15 cellular contexts compared by ENCODE assay signal in genomic region chr1:160251006-160251405, GRCh38. TPM values are rescaled to one million over a fixed set of nuclear protein-coding genes. Genes with fewer than 3 reads are reported as not detected.
DNase-seq lines count a peak whose midpoint lies in the region; ATAC-seq, FAIRE-seq and TF ChIP-seq lines count a peak whose summit lies in the region.
"Had no signal": no experiment of that assay in that cellular context is flagged by ENCODE, and none has a peak within 500 bp of the region (broad histone marks: within the 10 kb centered on the region; RNA-seq: fewer than 3 reads in every experiment).

No MANE protein-coding gene starts in this region.

- peaks cover 12% of the 10 kb centered on the region for H3K36me3 Mint-ChIP-seq in brain

- in situ Hi-C loops in G401 (cut with HindIII; ENCODE audit: low sequenced_read_pairs) = no loop called here
- in situ Hi-C loops in HepG2 (cut with HindIII; ENCODE audit: extremely low pct_ligation_motif_present, low pct_unique_long_range_greater_than_20kb) = loop anchor here (5.0 kb wide), 1 partner anchor 59 kb away; the partner anchor contains the start of gene CASQ1
- in situ Hi-C loops in gastrocnemius medialis (cut with MboI; ENCODE audit: low sequenced_read_pairs in 4 of 4) = loop anchor here in 3 of 4 donors (5.0 to 10.0 kb wide), 4 partner anchors 59 to 156 kb away; partner anchors contain the start of genes CASQ1 (in 2 of the 3) and IGSF8 (in 1 of the 3)

- H3K27me3 ChIP-seq in HepG2 (ENCODE audit: control insufficient read depth in 1 of 2, insufficient read depth in 2 of 2, low read length in 2 of 2) = no peaks in the 10 kb centered on the region
- H3K27me3 ChIP-seq in gastrocnemius medialis = no peaks in the 10 kb centered on the region
- H3K27me3 ChIP-seq in suprapubic skin = no peaks in the 10 kb centered on the region
- no peaks in the 10 kb centered on the region for H3K27me3 ChIP-seq in PC-3 (ENCODE audit: low read length)

- peaks cover 41% of the 10 kb centered on the region for H3K4me1 Mint-ChIP-seq in brain

- H3K4me1 ChIP-seq in HepG2 (ENCODE audit: insufficient read depth, low read length) = peaks cover 17% of the 10 kb centered on the region
- peaks cover 56 to 57% of the 10 kb centered on the region in 2 donors for H3K4me1 ChIP-seq in gastrocnemius medialis
- peaks cover 11% of the 10 kb centered on the region for H3K4me1 ChIP-seq in suprapubic skin
- no peaks in the 10 kb centered on the region for H3K4me1 ChIP-seq in PC-3 (ENCODE audit: insufficient read depth, low read length)

- peaks cover 14% of the 10 kb centered on the region; the same call in 1 of the 2 replicates for H4K20me1 ChIP-seq in HepG2 (ENCODE audit: insufficient read depth, low read length)
- peaks cover 12% of the 10 kb centered on the region; the same call in 1 of the 2 replicates for H4K20me1 ChIP-seq in PC-3 (ENCODE audit: low read length)

- BruUV-seq in HepG2 (replicated peaks; lab: Mats Ljungman, UMichigan) (no TSS peak), PC-3 (replicated peaks; lab: Mats Ljungman, UMichigan) (no TSS peak)

- TF ChIP-seq POLR2A in HepG2 (IDR thresholded peaks at IDR 0.05; ENCODE audit: insufficient read depth in 1 of 2, low read depth in 2 of 2, low read length in 2 of 2) = no peak
- TF ChIP-seq POLR2A in gastrocnemius medialis (IDR thresholded peaks at IDR 0.05) = no peak
- TF ChIP-seq POLR2A in suprapubic skin (IDR thresholded peaks at IDR 0.05) = no peak

- TF ChIP-seq EP300 in HepG2 (IDR thresholded peaks at IDR 0.05; ENCODE audit: low read depth in 2 of 2, low read length in 2 of 2) (no peak), HepG2 (CRISPR knock-in tag; IDR thresholded peaks at IDR 0.05; ENCODE audit: borderline replicate concordance) (no peak), suprapubic skin (IDR thresholded peaks at IDR 0.05) (no peak)

- intact Hi-C loops in HepG2 (cut with micrococcal nuclease; ENCODE audit: unreplicated experiment) (loop anchor here (5.0 kb wide), 1 partner anchor 34 kb away; no protein-coding TSS in a partner anchor), gastrocnemius medialis (cut with DNase I; ENCODE audit: low total_unique reads) (no loop called here), PC-3 (cut with micrococcal nuclease) (no loop called here)

- TF ChIP-seq CTCF in brain (conservative IDR thresholded peaks at IDR 0.05) (no peak), HepG2 (CRISPR knock-in tag; IDR thresholded peaks at IDR 0.05) (no peak), gastrocnemius medialis (IDR thresholded peaks at IDR 0.05 in 4 of 5, conservative IDR thresholded peaks at IDR 0.05 in 1 of 5) (no peak), suprapubic skin (IDR thresholded peaks at IDR 0.05) (no peak), PC-3 (conservative IDR thresholded peaks at IDR 0.05; ENCODE audit: low read depth, low read length) (no peak)

- ATAC-seq in HepG2 (peak; percentile 63), gastrocnemius medialis (peak in 1 of 2 donors; percentile 35), HG03378 (IDR thresholded peaks at IDR 0.05; ENCODE audit: unreplicated experiment) (no peak), PC-3 (no peak)

- H3K4me2 ChIP-seq in HepG2 (ENCODE audit: low read depth, low read length) (0 out of 2 replicates have a peak overlapping the region, but pooled peaks have one; percentile 9), PC-3 (ENCODE audit: low read length) (no peak overlapping the region)

- CTCF ChIA-PET in HepG2 (lab: Yijun Ruan, JAX; ENCODE audit: low intra/inter-chr PET ratio, low total read pairs) = interaction anchor here (1.5 to 1.8 kb wide), 2 partner anchors 58 to 150 kb away, joined by 12 to 13 read pairs; no protein-coding TSS in a partner anchor
- CTCF ChIA-PET in PC-3 (lab: Charles Lee) = no interaction called here

- H3K27ac ChIP-seq in HepG2 (ENCODE audit: extremely low read length, insufficient read depth, low read length) (peak overlapping the region; percentile 14), gastrocnemius medialis (peak overlapping the region; percentile 61 to 86 (median 81)), suprapubic skin (no peak overlapping the region), PC-3 (ENCODE audit: low read length) (no peak overlapping the region)

- no peak for FAIRE-seq in HepG2 (lab: Jason Lieb, UNC)

- H3K79me2 ChIP-seq in HepG2 (ENCODE audit: insufficient read depth, low read length) (peaks cover 26% of the 10 kb centered on the region), PC-3 (ENCODE audit: low read length) (peaks cover 87% of the 10 kb centered on the region)

- no peak for TF ChIP-seq RAD21 in HepG2 (CRISPR knock-in tag; IDR thresholded peaks at IDR 0.05)

- POLR2A ChIA-PET in HepG2 (lab: Yijun Ruan, JAX) = interaction anchor here (1.6 to 3.4 kb wide), 2 partner anchors 11 to 152 kb away, joined by 6 to 42 read pairs; partner anchors contain the start of genes DCAF8 and IGSF8
- POLR2A ChIA-PET in PC-3 (lab: Charles Lee; ENCODE audit: unreplicated experiment) = no interaction called here

- DNase-seq in G401 (ENCODE audit: low spot score) (peak; percentile 64), HepG2 (ENCODE audit: low spot score) (no peak), gastrocnemius medialis (no peak), GF-D8 (lab: John Stamatoyannopoulos, UW) (no peak), suprapubic skin (ENCODE audit: low spot score in 2 of 2) (no peak), PC-3 (no peak)
- DNase-seq: activated CD4-positive, alpha-beta memory T cell treated with anti-CD3 and anti-CD28 coated beads for 36 hours; DMS53; effector memory CD4-positive, alpha-beta T cell; HCEC 1CT; NCI-H1105 treated with DMSO at 0.1 percent for 48 hours had no signal

- H3K27ac Mint-ChIP-seq in brain = peak overlapping the region in 4 of 5 experiments; percentile 44 to 93 (median 82)
- H3K27ac Mint-ChIP-seq: activated T-helper 2 cell treated with anti-CD3 and anti-CD28 coated beads, Interferon-gamma antibody, Interleukin-2, Interleukin-4, amounts not matched to agents 10 μg/mL and 5 μg/mL and 100 μg/mL, durations not matched to agents 14 hours and 24 hours and 36 hours; stimulated activated naive CD8-positive, alpha-beta T cell treated with anti-CD3 and anti-CD28 coated beads, Interleukin-15, Interleukin-2, amounts not matched to agents 100 ng/mL and 50 ng/mL, for 24 hours had no signal

- H2AFZ ChIP-seq in HepG2 (ENCODE audit: low read length) (no peak overlapping the region), PC-3 (ENCODE audit: low read length) (no peak overlapping the region)

- peak overlapping the region in 2 of 5 experiments; percentile 1 to 49 for H3K4me3 Mint-ChIP-seq in brain
- H3K4me3 Mint-ChIP-seq: activated CD4-positive, alpha-beta memory T cell treated with anti-CD3 and anti-CD28 coated beads for 36 hours; stimulated activated naive CD8-positive, alpha-beta T cell treated with anti-CD3 and anti-CD28 coated beads, Interleukin-15, Interleukin-2, amounts not matched to agents 100 ng/mL and 50 ng/mL, for 24 hours had no signal

- H3K9ac ChIP-seq in HepG2 (ENCODE audit: insufficient read depth, low read depth, low read length) (no peak overlapping the region), PC-3 (ENCODE audit: low read length) (no peak overlapping the region)

- H3K36me3 ChIP-seq in HepG2 (replicated peaks in 1 of 2; ENCODE audit: control insufficient read depth in 1 of 2, insufficient read depth in 2 of 2, low read length in 2 of 2) (no peaks in the 10 kb centered on the region; a peak in 2 of 5 replicates), gastrocnemius medialis (peaks cover 0 to 9% of the 10 kb centered on the region in 2 donors), suprapubic skin (peaks cover 4% of the 10 kb centered on the region), PC-3 (ENCODE audit: low read depth, low read length) (peaks cover 3% of the 10 kb centered on the region; the same call in 1 of the 2 replicates)

- H3K4me3 ChIP-seq in HepG2 (replicated peaks in 1 of 3; ENCODE audit: insufficient read depth in 1 of 3, low read depth in 2 of 3, low read length in 3 of 3) (no peak overlapping the region), gastrocnemius medialis (no peak overlapping the region), suprapubic skin (no peak overlapping the region), PC-3 (ENCODE audit: low read length) (no peak overlapping the region)

- H3K9me3 ChIP-seq in HepG2 (ENCODE audit: low read length) = no peaks in the 10 kb centered on the region
- H3K9me3 ChIP-seq in gastrocnemius medialis = no peaks in the 10 kb centered on the region
- no peaks in the 10 kb centered on the region for H3K9me3 ChIP-seq in suprapubic skin
- H3K9me3 ChIP-seq in PC-3 (ENCODE audit: low read length) = no peaks in the 10 kb centered on the region

- no peaks in the 10 kb centered on the region for H3F3A ChIP-seq in PC-3 (ENCODE audit: low read length, unreplicated experiment)

- no peaks in the 10 kb centered on the region for H3K9me3 Mint-ChIP-seq in brain
- H3K9me3 Mint-ChIP-seq: activated CD4-positive, alpha-beta memory T cell treated with anti-CD3 and anti-CD28 coated beads for 36 hours; activated T-helper 2 cell treated with anti-CD3 and anti-CD28 coated beads, Interferon-gamma antibody, Interleukin-2, Interleukin-4, amounts not matched to agents 10 μg/mL and 5 μg/mL and 100 μg/mL, durations not matched to agents 14 hours and 24 hours and 36 hours; stimulated activated naive CD8-positive, alpha-beta T cell treated with anti-CD3 and anti-CD28 coated beads, Interleukin-15, Interleukin-2, amounts not matched to agents 100 ng/mL and 50 ng/mL, for 24 hours had no signal

- H3K27me3 Mint-ChIP-seq in brain = no peaks in the 10 kb centered on the region
- H3K27me3 Mint-ChIP-seq: activated CD4-positive, alpha-beta memory T cell treated with anti-CD3 and anti-CD28 coated beads for 36 hours; stimulated activated naive CD8-positive, alpha-beta T cell treated with anti-CD3 and anti-CD28 coated beads, Interleukin-15, Interleukin-2, amounts not matched to agents 100 ng/mL and 50 ng/mL, for 24 hours had no signal

- H3K9me2 ChIP-seq in PC-3 (replicated peaks; ENCODE audit: low read length) = no peaks in the 10 kb centered on the region

RNA-seq across cellular contexts. Expression of gene DCAF8, which starts 11.3 kb away (rescaled TPM):
- 69.8 and 77.1 TPM in 2 replicates for total RNA-seq in G401 (2014; rRNA removed; shearing (Covaris generic))
- 55.2 TPM for polyA plus RNA-seq in brain (ENCODE audit: insufficient read depth, low read depth, low replicate concordance)
- 52.3 and 79.8 TPM in 2 replicates for total RNA-seq in HepG2 (2016; rRNA removed; fragmentation: Illumina TruSeq; extraction: Trizol)
- 17.5 and 18.7 TPM in 2 replicates for total RNA-seq in HepG2 (2016; cell fraction: cytosol; rRNA removed; fragmentation: Illumina TruSeq; extraction: Trizol; ENCODE audit: low read depth)
- total RNA-seq in HepG2 (2016; cell fraction: insoluble cytoplasmic fraction; rRNA removed; fragmentation: Illumina TruSeq; extraction: Trizol) = 48.0 and 77.3 TPM in 2 replicates
- 29.8 and 32.3 TPM in 2 replicates for total RNA-seq in HepG2 (2016; cell fraction: membrane; rRNA removed; fragmentation: Illumina TruSeq; extraction: Trizol)
- 139 and 162 TPM in 2 replicates for total RNA-seq in HepG2 (2016; cell fraction: nucleus; rRNA removed; fragmentation: Illumina TruSeq; extraction: Trizol)
- 73.4 and 94.7 TPM in 2 replicates for polyA plus RNA-seq in HepG2 (2011; rRNA removed)
- 33.1 and 34.2 TPM in 2 replicates for polyA plus RNA-seq in HepG2 (2011; cell fraction: cytosol; rRNA removed)
- polyA plus RNA-seq in HepG2 (2011; cell fraction: nucleus; rRNA removed) = 505 and 552 TPM in 2 replicates
- polyA plus RNA-seq in HepG2 (2012) = 63.6 and 76.2 TPM in 2 replicates
- polyA plus RNA-seq in HepG2 (2016; cell fraction: cytosol; fragmentation: Illumina TruSeq; extraction: Trizol; ENCODE audit: low read depth) = 4.0 and 4.4 TPM in 2 replicates
- 34.8 and 37.8 TPM in 2 replicates for polyA plus RNA-seq in HepG2 (2016; cell fraction: insoluble cytoplasmic fraction; fragmentation: Illumina TruSeq; extraction: Trizol; ENCODE audit: low read depth)
- polyA plus RNA-seq in HepG2 (2016; cell fraction: membrane; fragmentation: Illumina TruSeq; extraction: Trizol; ENCODE audit: low read depth) = 12.0 and 13.0 TPM in 2 replicates
- polyA plus RNA-seq in HepG2 (2016; cell fraction: nucleus; fragmentation: Illumina TruSeq; extraction: Trizol; ENCODE audit: insufficient read depth, low read depth) = 243 and 251 TPM in 2 replicates
- 86.3 and 97.5 TPM in 2 replicates for polyA minus RNA-seq in HepG2 (2011; rRNA and poly(A)+ RNA removed; ENCODE audit: low replicate concordance)
- polyA minus RNA-seq in HepG2 (2011; cell fraction: cytosol; rRNA and poly(A)+ RNA removed) = 20.5 and 34.4 TPM in 2 replicates
- 227 and 254 TPM in 2 replicates for polyA minus RNA-seq in HepG2 (2011; cell fraction: nucleus; rRNA and poly(A)+ RNA removed)
- 100 to 1,000 TPM; 170 to 208 (median 196) TPM for total RNA-seq in gastrocnemius medialis
- 100 to 1,000 TPM in 3 of 4 donors, 10 to 100 TPM in 1; 98.3 to 402 (median 125) TPM for total RNA-seq in suprapubic skin
- 122 and 139 TPM in 2 replicates for total RNA-seq in PC-3 (2014; rRNA removed)

RNA-seq across cellular contexts. Expression of gene PEX19, which starts 33.9 kb away (rescaled TPM):
- 49.8 and 50.0 TPM in 2 replicates for total RNA-seq in G401 (2014; rRNA removed; shearing (Covaris generic))
- polyA plus RNA-seq in brain (ENCODE audit: insufficient read depth, low read depth, low replicate concordance) (83.1 TPM), HepG2 (2011; rRNA removed) (48.3 and 51.8 TPM in 2 replicates)
- total RNA-seq in HepG2 (2016; rRNA removed; fragmentation: Illumina TruSeq; extraction: Trizol) (47.0 and 81.9 TPM in 2 replicates), gastrocnemius medialis (100 to 1,000 TPM in 2 of 4 donors, 10 to 100 TPM in 2; 61.9 to 151 (median 82.4) TPM), suprapubic skin (10 to 100 TPM; 36.3 to 47.3 (median 45.0) TPM), PC-3 (2014; rRNA removed) (63.2 and 65.4 TPM in 2 replicates)
- total RNA-seq in HepG2 (2016; cell fraction: cytosol; rRNA removed; fragmentation: Illumina TruSeq; extraction: Trizol; ENCODE audit: low read depth) = 5.1 and 6.3 TPM in 2 replicates
- total RNA-seq in HepG2 (2016; cell fraction: insoluble cytoplasmic fraction; rRNA removed; fragmentation: Illumina TruSeq; extraction: Trizol) = 44.9 and 86.0 TPM in 2 replicates
- 19.1 and 20.5 TPM in 2 replicates for total RNA-seq in HepG2 (2016; cell fraction: membrane; rRNA removed; fragmentation: Illumina TruSeq; extraction: Trizol)
- 28.9 and 32.0 TPM in 2 replicates for total RNA-seq in HepG2 (2016; cell fraction: nucleus; rRNA removed; fragmentation: Illumina TruSeq; extraction: Trizol)
- polyA plus RNA-seq in HepG2 (2011; cell fraction: cytosol; rRNA removed) = 34.9 and 46.4 TPM in 2 replicates
- polyA plus RNA-seq in HepG2 (2011; cell fraction: nucleus; rRNA removed) = 23.3 and 28.0 TPM in 2 replicates
- 38.3 and 48.7 TPM in 2 replicates for polyA plus RNA-seq in HepG2 (2012)
- polyA plus RNA-seq in HepG2 (2016; cell fraction: cytosol; fragmentation: Illumina TruSeq; extraction: Trizol; ENCODE audit: low read depth) = 5.2 and 6.2 TPM in 2 replicates
- 84.0 and 84.9 TPM in 2 replicates for polyA plus RNA-seq in HepG2 (2016; cell fraction: insoluble cytoplasmic fraction; fragmentation: Illumina TruSeq; extraction: Trizol; ENCODE audit: low read depth)
- polyA plus RNA-seq in HepG2 (2016; cell fraction: membrane; fragmentation: Illumina TruSeq; extraction: Trizol; ENCODE audit: low read depth) = 12.8 and 14.7 TPM in 2 replicates
- polyA plus RNA-seq in HepG2 (2016; cell fraction: nucleus; fragmentation: Illumina TruSeq; extraction: Trizol; ENCODE audit: insufficient read depth, low read depth) = 30.0 and 35.6 TPM in 2 replicates
- 56.5 and 59.3 TPM in 2 replicates for polyA minus RNA-seq in HepG2 (2011; rRNA and poly(A)+ RNA removed; ENCODE audit: low replicate concordance)
- polyA minus RNA-seq in HepG2 (2011; cell fraction: cytosol; rRNA and poly(A)+ RNA removed) = 28.6 and 31.3 TPM in 2 replicates
- 48.5 and 69.5 TPM in 2 replicates for polyA minus RNA-seq in HepG2 (2011; cell fraction: nucleus; rRNA and poly(A)+ RNA removed)

RNA-seq across cellular contexts. Expression of gene PEA15, which starts 45.8 kb away (rescaled TPM):
- total RNA-seq in G401 (2014; rRNA removed; shearing (Covaris generic)) = 42.2 and 72.2 TPM in 2 replicates
- polyA plus RNA-seq in brain (ENCODE audit: insufficient read depth, low read depth, low replicate concordance) (772 TPM), HepG2 (2011; rRNA removed) (35.2 and 40.4 TPM in 2 replicates)
- total RNA-seq in HepG2 (2016; rRNA removed; fragmentation: Illumina TruSeq; extraction: Trizol) (12.1 and 15.8 TPM in 2 replicates), gastrocnemius medialis (10 to 100 TPM; 10.5 to 34.7 (median 27.2) TPM), suprapubic skin (10 to 100 TPM; 51.0 to 82.6 (median 61.5) TPM), PC-3 (2014; rRNA removed) (90.3 and 128 TPM in 2 replicates)
- total RNA-seq in HepG2 (2016; cell fraction: cytosol; rRNA removed; fragmentation: Illumina TruSeq; extraction: Trizol; ENCODE audit: low read depth) = 5.3 and 6.2 TPM in 2 replicates
- total RNA-seq in HepG2 (2016; cell fraction: insoluble cytoplasmic fraction; rRNA removed; fragmentation: Illumina TruSeq; extraction: Trizol) = 13.1 and 13.5 TPM in 2 replicates
- total RNA-seq in HepG2 (2016; cell fraction: membrane; rRNA removed; fragmentation: Illumina TruSeq; extraction: Trizol) = 19.6 and 23.0 TPM in 2 replicates
- total RNA-seq in HepG2 (2016; cell fraction: nucleus; rRNA removed; fragmentation: Illumina TruSeq; extraction: Trizol) = 6.0 and 6.1 TPM in 2 replicates
- polyA plus RNA-seq in HepG2 (2011; cell fraction: cytosol; rRNA removed) = 28.3 and 34.3 TPM in 2 replicates
- polyA plus RNA-seq in HepG2 (2011; cell fraction: nucleus; rRNA removed) = 14.9 and 20.5 TPM in 2 replicates
- 13.8 and 25.9 TPM in 2 replicates for polyA plus RNA-seq in HepG2 (2012)
- 23.0 and 24.9 TPM in 2 replicates for polyA plus RNA-seq in HepG2 (2016; cell fraction: cytosol; fragmentation: Illumina TruSeq; extraction: Trizol; ENCODE audit: low read depth)
- 40.5 and 45.7 TPM in 2 replicates for polyA plus RNA-seq in HepG2 (2016; cell fraction: insoluble cytoplasmic fraction; fragmentation: Illumina TruSeq; extraction: Trizol; ENCODE audit: low read depth)
- polyA plus RNA-seq in HepG2 (2016; cell fraction: membrane; fragmentation: Illumina TruSeq; extraction: Trizol; ENCODE audit: low read depth) = 43.4 and 51.8 TPM in 2 replicates
- 23.2 and 27.2 TPM in 2 replicates for polyA plus RNA-seq in HepG2 (2016; cell fraction: nucleus; fragmentation: Illumina TruSeq; extraction: Trizol; ENCODE audit: insufficient read depth, low read depth)
- 14.7 and 92.5 TPM in 2 replicates for polyA minus RNA-seq in HepG2 (2011; rRNA and poly(A)+ RNA removed; ENCODE audit: low replicate concordance)
- 11.5 TPM in 2 replicates for polyA minus RNA-seq in HepG2 (2011; cell fraction: cytosol; rRNA and poly(A)+ RNA removed)
- 3.0 and 7.3 TPM in 2 replicates for polyA minus RNA-seq in HepG2 (2011; cell fraction: nucleus; rRNA and poly(A)+ RNA removed)

Comparison
In these comparisons a context has a peak if more than half of its experiments do, and no peak if none do; other contexts are left out.
1. H3K27ac ChIP-seq: peak in HepG2 (single experiment) and gastrocnemius medialis (4 of 4); none in suprapubic skin (single experiment) and PC-3 (single experiment).